10 cellular contexts compared by ENCODE assay signal in the genomic region with DNA sequence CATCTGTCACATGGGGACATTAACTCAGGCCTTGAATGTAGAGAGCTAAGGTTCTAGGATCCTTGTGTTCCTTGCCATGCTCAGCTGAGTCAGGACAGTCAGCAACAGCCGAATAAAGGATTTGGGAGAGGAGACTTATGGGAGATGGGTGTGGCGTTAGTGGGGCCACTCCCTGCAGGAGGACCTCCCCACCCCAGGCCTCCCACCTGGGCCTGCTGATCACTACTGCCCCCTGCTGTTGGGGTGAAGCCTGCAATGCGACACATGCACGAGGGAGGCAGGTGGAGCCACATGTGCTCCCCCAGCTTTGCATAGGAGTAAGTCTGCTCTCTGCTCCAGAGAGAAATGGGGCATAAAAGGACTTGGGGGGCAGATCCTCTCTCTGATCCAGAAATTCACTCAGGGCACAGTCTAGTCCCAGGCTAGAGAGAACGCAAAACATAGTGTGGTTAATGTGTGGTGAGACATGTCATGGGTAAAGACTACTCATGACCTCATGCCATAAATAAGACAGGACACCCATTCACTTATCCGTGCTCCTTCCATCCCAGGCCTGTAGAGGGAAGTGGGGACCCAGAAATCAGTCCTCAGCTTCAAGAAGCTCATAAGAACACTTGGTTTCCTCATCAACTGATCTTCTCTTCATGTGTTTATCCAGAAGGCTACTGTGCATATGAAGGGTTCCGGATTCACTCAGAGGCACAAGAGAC. TPM values are rescaled to one million over a fixed set of nuclear protein-coding genes. Genes with fewer than 3 reads are reported as not detected.
DNase-seq lines count a peak whose midpoint lies in the region; ATAC-seq and TF ChIP-seq lines count a peak whose summit lies in the region.
"Had no signal": no experiment of that assay in that cellular context is flagged by ENCODE, and none has a peak within 500 bp of the region (broad histone marks: within the 10 kb centered on the region; RNA-seq: fewer than 3 reads in every experiment).

No MANE protein-coding gene starts in this region.

- DNase-seq in activated CD4-positive, alpha-beta T cell treated with anti-CD3 and anti-CD28 coated beads for 36 hours, result peak; percentile 56
- no peak for DNase-seq in activated CD4-positive, alpha-beta T cell treated with anti-CD3 and anti-CD28 coated beads, Interleukin-2, amount 10 ng/mL, durations not matched to agents 7 days and 5 days
- DNase-seq in NCI-H146 (lab: John Stamatoyannopoulos, UW), result peak; percentile 60
- DNase-seq in erythroblast (lab: John Stamatoyannopoulos, UW), result peak; percentile 44 to 64
- DNase-seq in sciatic nerve (ENCODE audit: low spot score), result no peak
- DNase-seq in G401 (ENCODE audit: low spot score), result no peak
- no peak for DNase-seq in activated gamma-delta T cell treated with Interleukin-2 at 50 U/mL for 16 hours
- no peak for DNase-seq in sigmoid colon
- DNase-seq: upper lobe of left lung had no signal

- no peaks in the 10 kb centered on the region for H3K4me1 ChIP-seq in sigmoid colon
- H3K4me1 ChIP-seq: upper lobe of left lung had no signal

- WGBS in sigmoid colon, 2 donors, result 72 to 81% methylated on average over 7 of the region's 7 CpGs

- H3K9me3 Mint-ChIP-seq in activated CD4-positive, alpha-beta T cell treated with anti-CD3 and anti-CD28 coated beads for 36 hours (ENCODE audit: low read depth), result no peaks in the 10 kb centered on the region
- H3K9me3 Mint-ChIP-seq in activated CD4-positive, alpha-beta T cell treated with anti-CD3 and anti-CD28 coated beads, Interleukin-2, amount 10 ng/mL, durations not matched to agents 7 days and 5 days, result no peaks in the 10 kb centered on the region

- no peaks in the 10 kb centered on the region for H3K36me3 Mint-ChIP-seq in activated CD4-positive, alpha-beta T cell treated with anti-CD3 and anti-CD28 coated beads for 36 hours (ENCODE audit: low read depth)
- H3K36me3 Mint-ChIP-seq in activated CD4-positive, alpha-beta T cell treated with anti-CD3 and anti-CD28 coated beads, Interleukin-2, amount 10 ng/mL, durations not matched to agents 7 days and 5 days (ENCODE audit: low read depth), result no peaks in the 10 kb centered on the region

- H3K4me3 Mint-ChIP-seq in activated CD4-positive, alpha-beta T cell treated with anti-CD3 and anti-CD28 coated beads for 36 hours, result no peak overlapping the region
- H3K4me3 Mint-ChIP-seq in activated CD4-positive, alpha-beta T cell treated with anti-CD3 and anti-CD28 coated beads, Interleukin-2, amount 10 ng/mL, durations not matched to agents 7 days and 5 days, result no peak overlapping the region

- intact Hi-C loops in activated CD4-positive, alpha-beta T cell treated with anti-CD3 and anti-CD28 coated beads for 36 hours (cut with DNase I, micrococcal nuclease), result loop anchor here (2.0 to 5.0 kb wide), 2 partner anchors 93 kb away; no protein-coding TSS in a partner anchor
- intact Hi-C loops in sciatic nerve (cut with DNase I), result no loop called here
- intact Hi-C loops in sigmoid colon (cut with DNase I), result no loop called here

- TF ChIP-seq POLR2A in erythroblast (IDR thresholded peaks at IDR 0.05; ENCODE audit: low read length) (no peak), sigmoid colon (IDR thresholded peaks at IDR 0.05) (no peak)

- peak; percentile 49 for ATAC-seq in activated CD4-positive, alpha-beta T cell treated with anti-CD3 and anti-CD28 coated beads for 36 hours
- ATAC-seq in sciatic nerve, result peak; percentile 84

- H3K4me1 Mint-ChIP-seq in activated CD4-positive, alpha-beta T cell treated with anti-CD3 and anti-CD28 coated beads for 36 hours, result no peaks in the 10 kb centered on the region
- no peaks in the 10 kb centered on the region for H3K4me1 Mint-ChIP-seq in activated CD4-positive, alpha-beta T cell treated with anti-CD3 and anti-CD28 coated beads, Interleukin-2, amount 10 ng/mL, durations not matched to agents 7 days and 5 days

- CTCF ChIA-PET in activated CD4-positive, alpha-beta T cell treated with anti-CD3 and anti-CD28 coated beads for 36 hours (lab: Charles Lee), result no interaction called here
- CTCF ChIA-PET in activated CD4-positive, alpha-beta T cell treated with anti-CD3 and anti-CD28 coated beads, Interleukin-2, amount 10 ng/mL, durations not matched to agents 7 days and 5 days (lab: Charles Lee), result interaction anchor here (0.6 to 1.5 kb wide), 2 partner anchors 12 to 32 kb away, joined by 3 read pairs; no protein-coding TSS in a partner anchor

- in situ Hi-C loops in G401 (cut with HindIII; ENCODE audit: low sequenced_read_pairs), result no loop called here

- H3K27me3 Mint-ChIP-seq in activated CD4-positive, alpha-beta T cell treated with anti-CD3 and anti-CD28 coated beads for 36 hours, result no peaks in the 10 kb centered on the region
- no peaks in the 10 kb centered on the region for H3K27me3 Mint-ChIP-seq in activated CD4-positive, alpha-beta T cell treated with anti-CD3 and anti-CD28 coated beads, Interleukin-2, amount 10 ng/mL, durations not matched to agents 7 days and 5 days

- H3K9me3 ChIP-seq in sigmoid colon, result no peaks in the 10 kb centered on the region
- H3K9me3 ChIP-seq: upper lobe of left lung had no signal

- no peaks in the 10 kb centered on the region for H3K27me3 ChIP-seq in sigmoid colon
- H3K27me3 ChIP-seq: upper lobe of left lung had no signal

- no peak for TF ChIP-seq EP300 in sigmoid colon (IDR thresholded peaks at IDR 0.05)

- no peak overlapping the region for H3K4me3 ChIP-seq in sigmoid colon
- H3K4me3 ChIP-seq: lung, upper lobe of left lung had no signal

- H3K36me3 ChIP-seq in sigmoid colon, result no peaks in the 10 kb centered on the region
- H3K36me3 ChIP-seq: upper lobe of left lung had no signal

- POLR2A ChIA-PET in activated CD4-positive, alpha-beta T cell treated with anti-CD3 and anti-CD28 coated beads for 36 hours (lab: Charles Lee), result no interaction called here
- POLR2A ChIA-PET in activated CD4-positive, alpha-beta T cell treated with anti-CD3 and anti-CD28 coated beads, Interleukin-2, amount 10 ng/mL, durations not matched to agents 7 days and 5 days (lab: Charles Lee), result no interaction called here

- H3K27ac ChIP-seq in sigmoid colon, result no peak overlapping the region

- no peak for TF ChIP-seq CTCF in sigmoid colon (IDR thresholded peaks at IDR 0.05)

- H3K27ac Mint-ChIP-seq in activated CD4-positive, alpha-beta T cell treated with anti-CD3 and anti-CD28 coated beads for 36 hours, result no peak overlapping the region
- no peak overlapping the region for H3K27ac Mint-ChIP-seq in activated CD4-positive, alpha-beta T cell treated with anti-CD3 and anti-CD28 coated beads, Interleukin-2, amount 10 ng/mL, durations not matched to agents 7 days and 5 days

RNA-seq across cellular contexts. Expression of a gene that starts 19.4 kb away (rescaled TPM):
- not detected for total RNA-seq in activated CD4-positive, alpha-beta T cell treated with anti-CD3 and anti-CD28 coated beads for 36 hours
- total RNA-seq in activated CD4-positive, alpha-beta T cell treated with anti-CD3 and anti-CD28 coated beads, Interleukin-2, amount 10 ng/mL, durations not matched to agents 7 days and 5 days, result not detected
- total RNA-seq in sciatic nerve, result 6.4 TPM
- total RNA-seq in G401 (2014; rRNA removed; shearing (Covaris generic)), result not detected in 2 replicates
- total RNA-seq in sigmoid colon, result 10 to 100 TPM in 3 of 4 donors, 1 to 10 TPM in 1; 7.5 to 32.7 (median 10.5) TPM
- polyA plus RNA-seq in sigmoid colon, result 10 to 100 TPM; 15.4 to 17.8 (median 16.8) TPM

RNA-seq across cellular contexts. Expression of a gene that starts 43.9 kb away (rescaled TPM):
- not detected for total RNA-seq in activated CD4-positive, alpha-beta T cell treated with anti-CD3 and anti-CD28 coated beads for 36 hours
- not detected for total RNA-seq in activated CD4-positive, alpha-beta T cell treated with anti-CD3 and anti-CD28 coated beads, Interleukin-2, amount 10 ng/mL, durations not matched to agents 7 days and 5 days
- total RNA-seq in sciatic nerve, result not detected
- not detected in 2 replicates for total RNA-seq in G401 (2014; rRNA removed; shearing (Covaris generic))
- not detected for total RNA-seq in sigmoid colon
- polyA plus RNA-seq in sigmoid colon, result 10 to 100 TPM in 1 of 3 donors, 1 to 10 TPM in 1, under 1 TPM in 1; 0.87 to 57.1 (median 6.0) TPM

Comparison
In these comparisons a context has a peak if more than half of its experiments do, and no peak if none do; other contexts are left out.
1. DNase-seq: peak in activated CD4-positive, alpha-beta T cell treated with anti-CD3 and anti-CD28 coated beads for 36 hours (single experiment), NCI-H146 (single experiment) and erythroblast (2 of 2); none in activated CD4-positive, alpha-beta T cell treated with anti-CD3 and anti-CD28 coated beads, Interleukin-2, amount 10 ng/mL, durations not matched to agents 7 days and 5 days (single experiment), sciatic nerve (single experiment), G401 (single experiment), activated gamma-delta T cell treated with Interleukin-2 at 50 U/mL for 16 hours (single experiment) and sigmoid colon (single experiment).
2. intact Hi-C loops: an anchor here in activated CD4-positive, alpha-beta T cell treated with anti-CD3 and anti-CD28 coated beads for 36 hours (2.0 to 5.0 kb wide); none called in sciatic nerve and sigmoid colon.